ENCODE assay signal across 1 cellular context in genomic region chr12:50148011-50148410, GRCh38. TPM values are rescaled to one million over a fixed set of nuclear protein-coding genes. Genes with fewer than 3 reads are reported as not detected.
"Had no signal": no experiment of that assay in that cellular context is flagged by ENCODE, and none has a peak within 500 bp of the region (broad histone marks: within the 10 kb centered on the region; RNA-seq: fewer than 3 reads in every experiment).

No MANE protein-coding gene starts in this region.

RNA-seq across cellular contexts. Expression of gene GPD1, which starts 44.2 kb away (rescaled TPM):
- total RNA-seq: G401 had no signal
